16 cellular contexts compared by ENCODE assay signal in the genomic region with DNA sequence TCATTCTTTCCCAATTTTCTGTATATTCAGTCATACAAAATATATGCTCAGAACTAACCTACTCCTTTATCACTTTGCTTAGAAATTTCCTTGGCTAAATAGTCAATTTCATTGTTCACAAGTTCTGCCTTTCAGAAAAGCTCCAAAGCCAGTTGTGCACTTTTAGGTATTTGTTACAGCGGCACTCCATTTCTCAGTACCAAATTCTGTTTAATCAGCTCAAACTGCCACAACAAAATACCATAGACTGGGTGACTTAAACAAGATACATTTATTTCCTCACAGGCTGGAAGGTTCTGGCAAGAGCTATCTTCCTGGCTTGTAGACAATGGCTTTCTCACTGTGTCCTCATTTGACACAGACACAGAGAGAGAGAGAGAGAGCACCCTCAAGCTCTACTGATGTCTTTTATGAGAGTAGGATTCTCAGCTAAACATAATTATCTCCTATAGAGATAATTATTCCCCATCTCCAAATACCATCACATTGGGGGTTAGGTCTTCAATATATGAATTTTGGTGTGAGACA.
A peak's percentile ranks its signal among the peaks of the same experiment; 100 is the strongest.
DNase-seq lines count a peak whose midpoint lies in the region; ATAC-seq and TF ChIP-seq lines count a peak whose summit lies in the region.
"Had no signal": no experiment of that assay in that cellular context is flagged by ENCODE, and none has a peak within 500 bp of the region (broad histone marks: within the 10 kb centered on the region; RNA-seq: fewer than 3 reads in every experiment).

No MANE protein-coding gene starts in this region.

- H3K4me3 ChIP-seq in right atrium auricular region, result no peak overlapping the region
- no peak overlapping the region for H3K4me3 ChIP-seq in LNCaP clone FGC (ENCODE audit: low read depth, low read length)
- no peak overlapping the region for H3K4me3 ChIP-seq in heart right ventricle
- no peak overlapping the region for H3K4me3 ChIP-seq in A673 (ENCODE audit: low read depth, low read length, poor library complexity, severe bottlenecking)
- H3K4me3 ChIP-seq: BLaER1 treated with 17β-estradiol and CSF1 and Interleukin-3, amounts not matched to agents 10 nM and 100 nM; GM12878; GM23248 had no signal

- CTCF ChIA-PET in A673 (lab: Charles Lee), result no interaction called here

- peak; percentile 64 for ATAC-seq in Right ventricle myocardium inferior
- ATAC-seq in heart right ventricle, result peak in 7 of 8 donors; percentile 49 to 81 (median 72)
- no peak for ATAC-seq in HG03460 (IDR thresholded peaks at IDR 0.05; ENCODE audit: unreplicated experiment)
- ATAC-seq: GM12878, HCT116 had no signal

- H3K36me3 ChIP-seq in right atrium auricular region (no peaks in the 10 kb centered on the region), heart right ventricle (no peaks in the 10 kb centered on the region), A673 (ENCODE audit: insufficient read depth, low read length, poor library complexity, severe bottlenecking) (no peaks in the 10 kb centered on the region)
- H3K36me3 ChIP-seq: BLaER1 treated with 17β-estradiol and CSF1 and Interleukin-3, amounts not matched to agents 10 nM and 100 nM had no signal

- WGBS in heart right ventricle, 2 donors, result 44 to 51% methylated on average over 1 of the region's 1 CpG

- DNase-seq in Right ventricle myocardium inferior (ENCODE audit: missing footprints) (no peak), right atrium auricular region (ENCODE audit: low spot score) (no peak), LNCaP clone FGC (ENCODE audit: low read depth) (peak; percentile 45), heart right ventricle (peak in 1 of 2 donors; percentile 9), pons (ENCODE audit: low spot score) (peak; percentile 90), NCI-H2196 (lab: John Stamatoyannopoulos, UW; ENCODE audit: unreplicated experiment) (no peak), A673 (ENCODE audit: low spot score) (no peak)
- DNase-seq: AML-193; CD4-positive, CD25-positive, alpha-beta regulatory T cell; DMS53; GM23248 had no signal

- no peaks in the 10 kb centered on the region for H3K9me3 ChIP-seq in right atrium auricular region
- no peaks in the 10 kb centered on the region for H3K9me3 ChIP-seq in heart right ventricle
- H3K9me3 ChIP-seq in A673 (ENCODE audit: low read depth, low read length, poor library complexity, severe bottlenecking), result no peaks in the 10 kb centered on the region
- H3K9me3 ChIP-seq: BLaER1 treated with 17β-estradiol and CSF1 and Interleukin-3, amounts not matched to agents 10 nM and 100 nM had no signal

- H3K4me1 ChIP-seq in right atrium auricular region, result peaks cover 0 to 9% of the 10 kb centered on the region in 2 donors
- peaks cover 0 to 26% (median 12%) of the 10 kb centered on the region in 9 donors for H3K4me1 ChIP-seq in heart right ventricle
- H3K4me1 ChIP-seq in A673 (ENCODE audit: insufficient read depth, low read length, poor library complexity, severe bottlenecking), result no peaks in the 10 kb centered on the region

- no peak for TF ChIP-seq CTCF in right atrium auricular region (IDR thresholded peaks at IDR 0.05)
- TF ChIP-seq CTCF in LNCaP clone FGC (IDR thresholded peaks at IDR 0.05; ENCODE audit: control insufficient read depth, extremely low read depth, insufficient read depth), result no peak
- TF ChIP-seq CTCF in heart right ventricle (IDR thresholded peaks at IDR 0.05), result no peak
- TF ChIP-seq CTCF in A673 (conservative IDR thresholded peaks at IDR 0.05; ENCODE audit: low read depth, low read length), result no peak

- no TSS peak for BruUV-seq in A673 (replicated peaks; lab: Mats Ljungman, UMichigan)

- POLR2A ChIA-PET in A673 (lab: Charles Lee; ENCODE audit: low non-redundant PET), result no interaction called here

- intact Hi-C loops in Right ventricle myocardium inferior (cut with DNase I) (no loop called here), heart right ventricle (cut with DNase I) (no loop called here), A673 (cut with micrococcal nuclease; ENCODE audit: unreplicated experiment) (no loop called here)

- H3K27me3 ChIP-seq in right atrium auricular region (no peaks in the 10 kb centered on the region), heart right ventricle (no peaks in the 10 kb centered on the region), A673 (replicated peaks; ENCODE audit: insufficient read depth, low read depth, low read length, poor library complexity) (no peaks in the 10 kb centered on the region)
- H3K27me3 ChIP-seq: BLaER1 treated with 17β-estradiol and CSF1 and Interleukin-3, amounts not matched to agents 10 nM and 100 nM had no signal

- H3K27ac ChIP-seq in right atrium auricular region, result no peak overlapping the region
- no peak overlapping the region for H3K27ac ChIP-seq in heart right ventricle
- no peak overlapping the region for H3K27ac ChIP-seq in A673 (ENCODE audit: low read depth, low read length, poor library complexity, severe bottlenecking)
- H3K27ac ChIP-seq: 22Rv1; BLaER1 treated with 17β-estradiol and CSF1 and Interleukin-3, amounts not matched to agents 10 nM and 100 nM; GM23248 had no signal

Comparison
In these comparisons a context has a peak if more than half of its experiments do, and no peak if none do; other contexts are left out.
1. DNase-seq: peak in LNCaP clone FGC (single experiment) and pons (single experiment); none in Right ventricle myocardium inferior (single experiment), right atrium auricular region (single experiment), NCI-H2196 (single experiment) and A673 (single experiment).